Comparison of ENCODE assay signal across 10 cellular contexts in the genomic region with DNA sequence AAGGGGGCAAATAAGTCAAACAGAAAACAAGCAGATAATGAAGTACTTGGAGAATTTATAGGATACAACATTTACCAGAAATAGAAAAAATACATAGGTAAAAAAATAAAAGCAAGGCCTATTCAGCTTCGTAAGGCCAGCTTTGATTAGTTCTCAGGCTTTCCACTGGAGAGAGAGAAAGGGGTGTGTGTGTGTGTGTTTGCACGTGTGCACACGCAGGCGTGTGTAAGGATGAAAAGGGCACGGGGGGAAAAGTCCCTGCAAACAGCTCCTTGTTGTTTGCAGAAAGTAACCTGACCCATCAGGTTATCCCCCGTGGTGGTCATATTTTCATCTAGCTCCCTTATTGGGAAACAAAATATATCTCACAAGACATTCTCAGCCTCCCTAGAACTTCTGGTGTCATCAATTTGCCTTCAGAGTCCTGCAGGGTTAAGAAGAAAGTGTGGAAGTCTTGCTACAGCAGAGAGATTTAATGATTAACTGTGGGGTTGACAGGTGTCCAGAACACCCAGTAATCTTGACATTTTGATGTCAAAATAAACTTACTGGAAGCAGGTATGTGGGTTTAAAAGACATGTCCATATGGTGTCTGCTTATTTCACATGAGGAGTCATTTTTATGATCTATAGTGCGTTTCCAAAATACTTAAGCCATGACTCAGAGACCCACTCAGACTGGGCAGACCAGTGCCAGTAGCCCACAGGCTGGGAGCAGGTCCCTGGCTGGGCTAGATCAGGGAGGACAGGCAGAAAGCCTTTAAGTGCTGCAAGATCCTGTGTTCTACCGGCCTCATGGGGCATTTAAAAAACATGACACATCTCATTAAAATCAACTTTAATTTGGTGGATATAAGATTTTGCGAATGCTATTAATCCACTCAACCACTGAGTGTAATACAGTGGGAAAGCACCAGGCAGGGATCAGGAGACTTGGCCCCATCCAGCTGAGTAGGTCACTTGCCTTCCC.
DNase-seq lines count a peak whose midpoint lies in the region; ATAC-seq and TF ChIP-seq lines count a peak whose summit lies in the region.
"Had no signal": no experiment of that assay in that cellular context is flagged by ENCODE, and none has a peak within 500 bp of the region (broad histone marks: within the 10 kb centered on the region; RNA-seq: fewer than 3 reads in every experiment).

No MANE protein-coding gene starts in this region.

- no peak for TF ChIP-seq CTCF in smooth muscle cell (IDR thresholded peaks at IDR 0.05; ENCODE audit: borderline replicate concordance, insufficient read depth, poor library complexity, severe bottlenecking)
- no peak for TF ChIP-seq CTCF in progenitor cell of endocrine pancreas (IDR thresholded peaks at IDR 0.05; ENCODE audit: unreplicated experiment)

- no peak overlapping the region for H3K27ac Mint-ChIP-seq in progenitor cell of endocrine pancreas
- H3K27ac Mint-ChIP-seq: activated naive CD4-positive, alpha-beta T cell treated with anti-CD3 and anti-CD28 coated beads, Interleukin-2, amount 50 U/mL, for 72 hours; stimulated activated naive CD8-positive, alpha-beta T cell treated with anti-CD3 and anti-CD28 coated beads, Interleukin-15, Interleukin-2, amounts not matched to agents 100 ng/mL and 50 ng/mL, for 24 hours had no signal

- no peaks in the 10 kb centered on the region for H4K20me1 ChIP-seq in smooth muscle cell (ENCODE audit: low read depth)

- no peak overlapping the region for H3K9ac ChIP-seq in smooth muscle cell (ENCODE audit: low read depth)

- H3K79me2 ChIP-seq in smooth muscle cell (ENCODE audit: low read depth), result no peaks in the 10 kb centered on the region

- DNase-seq in HT1080 (ENCODE audit: low read depth) (peak; percentile 92), dedifferentiated amniotic fluid mesenchymal stem cell (ENCODE audit: extremely low spot score) (peak; percentile 22), smooth muscle cell (lab: John Stamatoyannopoulos, UW; ENCODE audit: unreplicated experiment) (no peak), SHP77 treated with DMSO at 0.1 percent for 48 hours (lab: John Stamatoyannopoulos, UW) (no peak), progenitor cell of endocrine pancreas (ENCODE audit: low spot score, unreplicated experiment) (no peak)

- H3K4me1 Mint-ChIP-seq in progenitor cell of endocrine pancreas (ENCODE audit: low read depth), result peaks cover 4% of the 10 kb centered on the region

- H2AFZ ChIP-seq in smooth muscle cell (ENCODE audit: low read depth), result no peak overlapping the region

- no peak overlapping the region for H3K4me3 Mint-ChIP-seq in progenitor cell of endocrine pancreas (ENCODE audit: low read depth)
- H3K4me3 Mint-ChIP-seq: stimulated activated naive CD8-positive, alpha-beta T cell treated with anti-CD3 and anti-CD28 coated beads, Interleukin-15, Interleukin-2, amounts not matched to agents 100 ng/mL and 50 ng/mL, for 24 hours had no signal

- no peaks in the 10 kb centered on the region for H3K9me3 ChIP-seq in smooth muscle cell (replicated peaks; ENCODE audit: low read depth)

- no peak overlapping the region for H3K4me3 ChIP-seq in smooth muscle cell

- H3F3A ChIP-seq in smooth muscle cell (ENCODE audit: low read depth), result no peaks in the 10 kb centered on the region

- no peaks in the 10 kb centered on the region for H3K36me3 Mint-ChIP-seq in progenitor cell of endocrine pancreas (ENCODE audit: insufficient read depth)
- H3K36me3 Mint-ChIP-seq: activated naive CD4-positive, alpha-beta T cell treated with anti-CD3 and anti-CD28 coated beads, Interleukin-2, amount 50 U/mL, for 72 hours had no signal

- H3K9me3 Mint-ChIP-seq in progenitor cell of endocrine pancreas (ENCODE audit: low read depth), result no peaks in the 10 kb centered on the region
- H3K9me3 Mint-ChIP-seq: activated naive CD4-positive, alpha-beta T cell treated with anti-CD3 and anti-CD28 coated beads, Interleukin-2, amount 50 U/mL, for 72 hours; stimulated activated naive CD8-positive, alpha-beta T cell treated with anti-CD3 and anti-CD28 coated beads, Interleukin-15, Interleukin-2, amounts not matched to agents 100 ng/mL and 50 ng/mL, for 24 hours had no signal

- no peaks in the 10 kb centered on the region for H3K27me3 ChIP-seq in smooth muscle cell (ENCODE audit: low read depth)

- H3K4me2 ChIP-seq in smooth muscle cell, result no peak overlapping the region

- peak overlapping the region; percentile 28 for H3K27ac ChIP-seq in smooth muscle cell (ENCODE audit: low read depth)

- H3K36me3 ChIP-seq in smooth muscle cell (ENCODE audit: low read depth), result no peaks in the 10 kb centered on the region

- WGBS in smooth muscle cell (ENCODE audit: low lambda C conversion rate), result 61% methylated on average over 9 of the region's 9 CpGs

- ATAC-seq in GM19025 (IDR thresholded peaks at IDR 0.05; ENCODE audit: low read depth, unreplicated experiment), result peak; percentile 75
- no peak for ATAC-seq in GM21423 (IDR thresholded peaks at IDR 0.05; ENCODE audit: unreplicated experiment)
- ATAC-seq: activated naive CD4-positive, alpha-beta T cell treated with anti-CD3 and anti-CD28 coated beads, Interleukin-2, amount 50 U/mL, for 72 hours; sciatic nerve had no signal

- H3K27me3 Mint-ChIP-seq in progenitor cell of endocrine pancreas, result no peaks in the 10 kb centered on the region
- H3K27me3 Mint-ChIP-seq: stimulated activated naive CD8-positive, alpha-beta T cell treated with anti-CD3 and anti-CD28 coated beads, Interleukin-15, Interleukin-2, amounts not matched to agents 100 ng/mL and 50 ng/mL, for 24 hours had no signal

- H3K4me1 ChIP-seq in smooth muscle cell (ENCODE audit: low read depth), result no peaks in the 10 kb centered on the region

Comparison
In these comparisons a context has a peak if more than half of its experiments do, and no peak if none do; other contexts are left out.
1. DNase-seq: peak in HT1080 (single experiment) and dedifferentiated amniotic fluid mesenchymal stem cell (single experiment); none in smooth muscle cell (single experiment), SHP77 treated with DMSO at 0.1 percent for 48 hours (single experiment) and progenitor cell of endocrine pancreas (single experiment).